In the genomic region with DNA sequence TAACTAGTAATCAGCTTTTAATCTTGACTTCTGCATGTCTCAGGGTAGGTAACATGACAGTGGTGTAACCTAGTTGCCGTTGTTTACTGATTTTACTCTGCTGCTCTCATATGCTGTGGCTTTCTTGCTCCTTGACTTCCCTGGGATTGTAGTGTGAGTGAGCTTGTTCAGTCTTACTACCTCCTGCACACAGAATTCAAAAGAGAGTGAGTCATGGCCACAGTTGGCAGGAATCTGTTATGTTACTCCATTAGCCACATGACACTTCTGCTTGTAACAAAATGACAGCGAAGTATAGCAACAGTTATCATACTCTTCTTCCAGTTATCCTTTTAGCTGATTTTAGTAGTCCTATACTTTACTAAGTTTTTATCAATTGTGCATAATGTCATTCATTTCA, we compare ENCODE assay signal across 8 cellular contexts.
DNase-seq lines count a peak whose midpoint lies in the region; ATAC-seq and TF ChIP-seq lines count a peak whose summit lies in the region.

No MANE protein-coding gene starts in this region.

- ATAC-seq in SK-N-SH treated with all-trans-retinoic acid at 6 μM for 48 hours, result peak; percentile 98
- ATAC-seq in GM18502 (IDR thresholded peaks at IDR 0.05; ENCODE audit: poor library complexity, unreplicated experiment), result no peak
- no peak for ATAC-seq in HG02938 (IDR thresholded peaks at IDR 0.05; ENCODE audit: unreplicated experiment)

- peak; percentile 42 for DNase-seq in NCI-H2107 treated with DMSO at 0.1 percent for 48 hours (lab: John Stamatoyannopoulos, UW; ENCODE audit: unreplicated experiment)
- no peak for DNase-seq in NCI-H2107 (lab: John Stamatoyannopoulos, UW)
- DNase-seq in head of caudate nucleus, result peak in 27 of 42 donors; percentile 16 to 88 (median 54)
- peak; percentile 63 for DNase-seq in smooth muscle cell of the brain vasculature (ENCODE audit: low read depth, low spot score)
- DNase-seq in UCSD-AML1 (lab: John Stamatoyannopoulos, UW; ENCODE audit: unreplicated experiment), result no peak

- intact Hi-C loops in head of caudate nucleus (cut with DNase I), result no loop called here

TF ChIP-seq in SK-N-SH treated with all-trans-retinoic acid at 6 μM for 48 hours, 23 proteins besides CTCF, POLR2A, EP300 and RAD21:
- TF ChIP-seq ISL1 (CRISPR knock-in tag; IDR thresholded peaks at IDR 0.05) (no peak), CSDC2 (CRISPR knock-in tag; IDR thresholded peaks at IDR 0.05) (no peak), POU6F1 (CRISPR knock-in tag; IDR thresholded peaks at IDR 0.05; ENCODE audit: borderline replicate concordance, low read depth) (no peak)
TF ChIP-seq in SK-N-SH treated with all-trans-retinoic acid at 6 μM for 48 hours: peak in this region for 0.

Comparison
In these comparisons a context has a peak if more than half of its experiments do, and no peak if none do; other contexts are left out.
1. DNase-seq: peak in NCI-H2107 treated with DMSO at 0.1 percent for 48 hours (single experiment), head of caudate nucleus (27 of 42) and smooth muscle cell of the brain vasculature (single experiment); none in NCI-H2107 (single experiment) and UCSD-AML1 (single experiment).